ENCODE assay signal across 9 cellular contexts in genomic region chr1:17239420-17239819, GRCh38. TPM values are rescaled to one million over a fixed set of nuclear protein-coding genes. Genes with fewer than 3 reads are reported as not detected.
DNase-seq lines count a peak whose midpoint lies in the region; ATAC-seq, FAIRE-seq and TF ChIP-seq lines count a peak whose summit lies in the region.
"Had no signal": no experiment of that assay in that cellular context is flagged by ENCODE, and none has a peak within 500 bp of the region (broad histone marks: within the 10 kb centered on the region; RNA-seq: fewer than 3 reads in every experiment).

No MANE protein-coding gene starts in this region.

- no peaks in the 10 kb centered on the region for H3K9me3 ChIP-seq in GM12878 (replicated peaks; ENCODE audit: control insufficient read depth, insufficient read depth, low read length)

- no peak overlapping the region for H3K4me2 ChIP-seq in GM12878 (ENCODE audit: control insufficient read depth, insufficient read depth)

- RAD21 ChIA-PET in GM12878 (lab: Charles Lee; ENCODE audit: unreplicated experiment), result interaction anchor here (1.0 to 9.5 kb wide), 3 partner anchors 98 to 184 kb away, joined by 3 to 186 read pairs (median 5); partner anchors contain the start of gene PADI2

- no peak for TF ChIP-seq CTCF in GM12878 (IDR thresholded peaks at IDR 0.05 in 2 of 3, conservative IDR thresholded peaks at IDR 0.05 in 1 of 3; ENCODE audit: control insufficient read depth in 2 of 3, extremely low read depth in 1 of 3, insufficient read depth in 1 of 3, low read depth in 3 of 3, low read length in 3 of 3)

- no TSS peak for BruUV-seq in GM12878 (replicated peaks; lab: Mats Ljungman, UMichigan)

- H3K36me3 ChIP-seq in GM12878 (ENCODE audit: control insufficient read depth in 2 of 2, insufficient read depth in 2 of 2, low read length in 1 of 2), result no peaks in the 10 kb centered on the region

- H3K27me3 ChIP-seq in GM12878 (replicated peaks in 1 of 2; ENCODE audit: control insufficient read depth in 2 of 2, insufficient read depth in 2 of 2, low read length in 1 of 2), result peaks cover 0 to 2% of the 10 kb centered on the region in 2 experiments; a peak in 1 of 4 replicates

- WGBS in GM12878 (ENCODE audit: insufficient coverage, insufficient replicate concordance, low lambda C conversion rate, missing lambda C conversion rate), result 6% methylated on average over 1 of the region's 1 CpG

- TF ChIP-seq EP300 in GM12878 (IDR thresholded peaks at IDR 0.05; ENCODE audit: borderline replicate concordance in 1 of 2, control insufficient read depth in 1 of 2, low read depth in 2 of 2, low read length in 2 of 2), result no peak

- no peak overlapping the region for H3K9ac ChIP-seq in GM12878 (ENCODE audit: control insufficient read depth, insufficient read depth, low read length)

- CTCF ChIA-PET in GM12878 (lab: Yijun Ruan, JAX), result interaction anchor here (0.9 to 12.7 kb wide), 4 partner anchors 97 to 179 kb away, joined by 3 to 315 read pairs (median 4); partner anchors contain the start of gene PADI2

- H3K27ac ChIP-seq in GM12878 (ENCODE audit: control insufficient read depth, insufficient read depth), result no peak overlapping the region

- SMC1A ChIA-PET in GM12878 (lab: Charles Lee; ENCODE audit: uncharacterized antibody, unreplicated experiment), result interaction anchor here (1.1 to 12.3 kb wide), 4 partner anchors 33 to 178 kb away, joined by 3 to 236 read pairs (median 4); partner anchors contain the start of gene PADI2

- POLR2A ChIA-PET in GM12878 (lab: Charles Lee), result no interaction called here

- in situ Hi-C loops in GM12878 (cut with MboI), result loop anchor here (5.0 to 10.0 kb wide), 3 partner anchors 112 to 295 kb away; no protein-coding TSS in a partner anchor

- H3K4me1 ChIP-seq in GM12878 (ENCODE audit: control insufficient read depth, insufficient read depth, low read length), result no peaks in the 10 kb centered on the region

- DNase-seq in D341Med (ENCODE audit: low spot score) (peak; percentile 79), H54 (ENCODE audit: insufficient read length, low spot score) (peak; percentile 66), NCI-H460 (ENCODE audit: extremely low read depth, low read depth) (peak; percentile 53), GM12878 (ENCODE audit: low read depth, low spot score) (peak; percentile 32), left colon (peak in 1 of 2 donors; percentile 38), activated gamma-delta T cell treated with Interleukin-2 at 50 U/mL for 16 hours (no peak)
- DNase-seq in activated naive CD4-positive, alpha-beta T cell (lab: John Stamatoyannopoulos, UW), result no peak

- H2AFZ ChIP-seq in GM12878 (ENCODE audit: control insufficient read depth, low read depth, low read length), result no peak overlapping the region

- ATAC-seq in GM12878 (peak; percentile 79), left colon (peak; percentile 46), GM21515 (IDR thresholded peaks at IDR 0.05; ENCODE audit: unreplicated experiment) (no peak)

- no peak overlapping the region for H3K4me3 ChIP-seq in GM12878

- TF ChIP-seq RAD21 in GM12878 (IDR thresholded peaks at IDR 0.05; ENCODE audit: insufficient read depth, low read depth, low read length), result no peak

- no peaks in the 10 kb centered on the region for H4K20me1 ChIP-seq in GM12878 (ENCODE audit: control insufficient read depth, insufficient read depth)

- FAIRE-seq in H54 (lab: Jason Lieb, UNC) (no peak), GM12878 (lab: Jason Lieb, UNC) (no peak)

- intact Hi-C loops in GM12878 (cut with micrococcal nuclease; ENCODE audit: unreplicated experiment) (loop anchor here (10.0 kb wide), 1 partner anchor 95 kb away; no protein-coding TSS in a partner anchor), left colon (cut with DNase I, micrococcal nuclease) (loop anchor here (2.0 to 5.0 kb wide), 3 partner anchors 112 to 177 kb away; no protein-coding TSS in a partner anchor)

- no peaks in the 10 kb centered on the region for H3K79me2 ChIP-seq in GM12878 (ENCODE audit: control insufficient read depth, insufficient read depth, low read length)

- TF ChIP-seq POLR2A in H54 (IDR thresholded peaks at IDR 0.05; ENCODE audit: low read depth, low read length), result no peak
- TF ChIP-seq POLR2A in GM12878 (IDR thresholded peaks at IDR 0.05; ENCODE audit: low read depth, low read length), result no peak

TF ChIP-seq in GM12878, 131 proteins besides CTCF, POLR2A, EP300 and RAD21:
- TF ChIP-seq IKZF2 (IDR thresholded peaks at IDR 0.05) (no peak), STAT1 (conservative IDR thresholded peaks at IDR 0.05) (no peak), SP1 (IDR thresholded peaks at IDR 0.05; ENCODE audit: low read depth, low read length) (peak; percentile 90), YY1 (IDR thresholded peaks at IDR 0.05; ENCODE audit: low read depth, low read length) (peak; percentile 61), ZSCAN29 (IDR thresholded peaks at IDR 0.05) (peak; percentile 82), KDM1A (IDR thresholded peaks at IDR 0.05; ENCODE audit: borderline replicate concordance) (no peak), RBBP5 (conservative IDR thresholded peaks at IDR 0.05) (no peak)

RNA-seq across cellular contexts. Expression of gene PADI3, which starts 9.5 kb away (rescaled TPM):
- not detected in 2 replicates for total RNA-seq in NCI-H460 (2014; rRNA removed; shearing (Covaris generic))
- polyA plus RNA-seq in NCI-H460 (2014; cell fraction: nucleus; rRNA removed), result 0.31 TPM in 1 of 2 replicates, not detected in the other
- total RNA-seq in GM12878 (2013; cell fraction: nucleolus; rRNA removed), result not detected in 2 replicates
- total RNA-seq in GM12878 (2014; rRNA removed) (not detected in 2 replicates), GM12878 (2014; rRNA removed; fragmentation: Illumina TruSeq; extraction: Trizol) (not detected in 2 replicates), GM12878 (2021) (not detected in 2 replicates), left colon (not detected)
- not detected for polyA plus RNA-seq in GM12878 (2011; ENCODE audit: low read depth)
- polyA plus RNA-seq in GM12878 (2011; rRNA removed) (not detected in 2 replicates), GM12878 (2014; fragmentation: Illumina TruSeq; extraction: Trizol) (0.01 TPM in 1 of 2 replicates, not detected in the other), GM12878 (2014; fragmentation: Nextera tagmentation; extraction: Ambion mirVana) (not detected), GM12878 (2014; rRNA removed) (not detected in 2 replicates), GM12878 (2016; fragmentation: Nextera tagmentation; extraction: Ambion mirVana) (not detected)
- 0.02 and 0.03 TPM in 2 replicates for polyA plus RNA-seq in GM12878 (2011; cell fraction: cytosol; rRNA removed)
- polyA plus RNA-seq in GM12878 (2011; cell fraction: nucleus; rRNA removed), result 0.03 and 0.04 TPM in 2 replicates
- polyA plus RNA-seq in GM12878 (2012), result 0.07 TPM in 1 of 2 replicates, not detected in the other
- polyA minus RNA-seq in GM12878 (2011; rRNA and poly(A)+ RNA removed), result not detected in 2 replicates
- polyA minus RNA-seq in GM12878 (2011; cell fraction: cytosol; rRNA and poly(A)+ RNA removed), result not detected in 2 replicates
- polyA minus RNA-seq in GM12878 (2011; cell fraction: nucleus; rRNA and poly(A)+ RNA removed), result not detected in 2 replicates
- total RNA-seq: mononuclear cell had no signal

RNA-seq across cellular contexts. Expression of gene PADI1, which starts 34.5 kb away (rescaled TPM):
- not detected in 2 replicates for total RNA-seq in NCI-H460 (2014; rRNA removed; shearing (Covaris generic))
- polyA plus RNA-seq in NCI-H460 (2014; cell fraction: nucleus; rRNA removed), result not detected in 2 replicates
- total RNA-seq in GM12878 (2013; cell fraction: nucleolus; rRNA removed), result not detected in 2 replicates
- total RNA-seq in GM12878 (2014; rRNA removed) (not detected in 2 replicates), GM12878 (2014; rRNA removed; fragmentation: Illumina TruSeq; extraction: Trizol) (not detected in 2 replicates), GM12878 (2021) (not detected in 2 replicates), left colon (under 1 TPM; 0.27 to 0.47 TPM)
- polyA plus RNA-seq in GM12878 (2011; ENCODE audit: low read depth), result not detected
- polyA plus RNA-seq in GM12878 (2011; rRNA removed) (not detected in 2 replicates), GM12878 (2014; fragmentation: Illumina TruSeq; extraction: Trizol) (not detected in 2 replicates), GM12878 (2014; fragmentation: Nextera tagmentation; extraction: Ambion mirVana) (not detected), GM12878 (2014; rRNA removed) (0.05 TPM in 1 of 2 replicates, not detected in the other), GM12878 (2016; fragmentation: Nextera tagmentation; extraction: Ambion mirVana) (not detected)
- not detected in 2 replicates for polyA plus RNA-seq in GM12878 (2011; cell fraction: cytosol; rRNA removed)
- polyA plus RNA-seq in GM12878 (2011; cell fraction: nucleus; rRNA removed), result not detected in 2 replicates
- not detected in 2 replicates for polyA plus RNA-seq in GM12878 (2012)
- not detected in 2 replicates for polyA minus RNA-seq in GM12878 (2011; rRNA and poly(A)+ RNA removed)
- polyA minus RNA-seq in GM12878 (2011; cell fraction: cytosol; rRNA and poly(A)+ RNA removed), result not detected in 2 replicates
- polyA minus RNA-seq in GM12878 (2011; cell fraction: nucleus; rRNA and poly(A)+ RNA removed), result not detected in 2 replicates
- total RNA-seq: mononuclear cell had no signal

Comparison
In these comparisons a context has a peak if more than half of its experiments do, and no peak if none do; other contexts are left out.
1. DNase-seq: peak in D341Med (single experiment), H54 (single experiment), NCI-H460 (single experiment) and GM12878 (single experiment); none in activated naive CD4-positive, alpha-beta T cell (0 of 4) and activated gamma-delta T cell treated with Interleukin-2 at 50 U/mL for 16 hours (single experiment).